ENCODE assay signal across 13 cellular contexts in genomic region chr17:72150632-72151460, GRCh38. TPM values are rescaled to one million over a fixed set of nuclear protein-coding genes. Genes with fewer than 3 reads are reported as not detected.
DNase-seq lines count a peak whose midpoint lies in the region; ATAC-seq and TF ChIP-seq lines count a peak whose summit lies in the region.
"Had no signal": no experiment of that assay in that cellular context is flagged by ENCODE, and none has a peak within 500 bp of the region (broad histone marks: within the 10 kb centered on the region; RNA-seq: fewer than 3 reads in every experiment).

No MANE protein-coding gene starts in this region.

- H3K4me1 ChIP-seq in MM.1S (ENCODE audit: low read length), result no peaks in the 10 kb centered on the region

- H3K4me2 ChIP-seq in MM.1S (ENCODE audit: low read depth, low read length), result no peak overlapping the region

- H4K20me1 ChIP-seq in MM.1S (ENCODE audit: insufficient read depth, low read length), result no peaks in the 10 kb centered on the region

- H3K36me3 ChIP-seq in H7 (replicated peaks; ENCODE audit: control insufficient read depth, insufficient read depth, low read length) (no peaks in the 10 kb centered on the region), MM.1S (replicated peaks; ENCODE audit: insufficient read depth, low read length) (no peaks in the 10 kb centered on the region)
- H3K36me3 ChIP-seq: tibial artery had no signal

- H3K9me3 Mint-ChIP-seq in progenitor cell of endocrine pancreas (ENCODE audit: low read depth), result no peaks in the 10 kb centered on the region

- H3K27me3 ChIP-seq in H7 (ENCODE audit: control insufficient read depth, insufficient read depth, low read length) (no peaks in the 10 kb centered on the region), MM.1S (replicated peaks; ENCODE audit: insufficient read depth, low read length) (no peaks in the 10 kb centered on the region)

- no peak overlapping the region for H3K9ac ChIP-seq in MM.1S (ENCODE audit: low read length)

- no peaks in the 10 kb centered on the region for H3K9me2 ChIP-seq in MM.1S (replicated peaks; ENCODE audit: insufficient read depth, low read length)

- H3F3A ChIP-seq in MM.1S (ENCODE audit: insufficient read depth, low read length), result no peaks in the 10 kb centered on the region

- TF ChIP-seq CTCF in MM.1S (IDR thresholded peaks at IDR 0.05; ENCODE audit: low read length) (no peak), progenitor cell of endocrine pancreas (IDR thresholded peaks at IDR 0.05; ENCODE audit: unreplicated experiment) (no peak)

- no peak overlapping the region for H2AFZ ChIP-seq in MM.1S (ENCODE audit: low read length)

- H3K27me3 Mint-ChIP-seq in progenitor cell of endocrine pancreas, result peaks cover 49% of the 10 kb centered on the region

- no peaks in the 10 kb centered on the region for H3K36me3 Mint-ChIP-seq in progenitor cell of endocrine pancreas (ENCODE audit: insufficient read depth)

- H3K27ac Mint-ChIP-seq in progenitor cell of endocrine pancreas, result no peak overlapping the region

- H3K4me1 Mint-ChIP-seq in progenitor cell of endocrine pancreas (ENCODE audit: low read depth), result peaks cover 13% of the 10 kb centered on the region

- H3K27ac ChIP-seq in MM.1S (ENCODE audit: low read length), result no peak overlapping the region
- H3K27ac ChIP-seq: tibial artery had no signal

- H3K79me2 ChIP-seq in MM.1S (ENCODE audit: low read length), result no peaks in the 10 kb centered on the region

- no peak overlapping the region for H3K4me3 ChIP-seq in H7 (ENCODE audit: insufficient read depth, low read depth, low read length)
- no peak overlapping the region for H3K4me3 ChIP-seq in MM.1S (ENCODE audit: low read length)
- H3K4me3 ChIP-seq: tibial artery had no signal

- DNase-seq in H7 (peak; percentile 83), hypothalamus (lab: John Stamatoyannopoulos, UW) (peak in 28 of 51 donors; percentile 4 to 76 (median 37)), putamen (ENCODE audit: low spot score) (peak; percentile 88), MM.1S (no peak), progenitor cell of endocrine pancreas (ENCODE audit: low spot score, unreplicated experiment) (no peak), foreskin melanocyte (no peak)
- DNase-seq: amniotic stem cell, NCI-H187, RPMI8226, tibial artery had no signal

- no peak overlapping the region for H3K4me3 Mint-ChIP-seq in progenitor cell of endocrine pancreas (ENCODE audit: low read depth)

- peak; percentile 10; the same call in 2 of the 3 replicates for ATAC-seq in SK-N-SH treated with all-trans-retinoic acid at 6 μM for 48 hours
- no peak for ATAC-seq in HG03469 (IDR thresholded peaks at IDR 0.05; ENCODE audit: unreplicated experiment)

- no peaks in the 10 kb centered on the region for H3K9me3 ChIP-seq in MM.1S (replicated peaks; ENCODE audit: insufficient read depth, low read length)
- H3K9me3 ChIP-seq: tibial artery had no signal

TF ChIP-seq in SK-N-SH treated with all-trans-retinoic acid at 6 μM for 48 hours, 23 proteins besides CTCF, POLR2A, EP300 and RAD21:
- no peak for TF ChIP-seq SNAI2 (CRISPR knock-in tag; IDR thresholded peaks at IDR 0.05)
- no peak for TF ChIP-seq ESRRG (CRISPR knock-in tag; IDR thresholded peaks at IDR 0.05)
- TF ChIP-seq CSDC2 (CRISPR knock-in tag; IDR thresholded peaks at IDR 0.05), result no peak
- no peak for TF ChIP-seq ZC3H10 (CRISPR knock-in tag; IDR thresholded peaks at IDR 0.05)
- TF ChIP-seq TCF4 (CRISPR knock-in tag; IDR thresholded peaks at IDR 0.05; ENCODE audit: borderline replicate concordance), result no peak
- TF ChIP-seq ZFP3 (CRISPR knock-in tag; IDR thresholded peaks at IDR 0.05), result no peak
- no peak for TF ChIP-seq ISL1 (CRISPR knock-in tag; IDR thresholded peaks at IDR 0.05)
- TF ChIP-seq TOX (CRISPR knock-in tag; IDR thresholded peaks at IDR 0.05; ENCODE audit: borderline replicate concordance), result no peak
- TF ChIP-seq, protein P1, sequence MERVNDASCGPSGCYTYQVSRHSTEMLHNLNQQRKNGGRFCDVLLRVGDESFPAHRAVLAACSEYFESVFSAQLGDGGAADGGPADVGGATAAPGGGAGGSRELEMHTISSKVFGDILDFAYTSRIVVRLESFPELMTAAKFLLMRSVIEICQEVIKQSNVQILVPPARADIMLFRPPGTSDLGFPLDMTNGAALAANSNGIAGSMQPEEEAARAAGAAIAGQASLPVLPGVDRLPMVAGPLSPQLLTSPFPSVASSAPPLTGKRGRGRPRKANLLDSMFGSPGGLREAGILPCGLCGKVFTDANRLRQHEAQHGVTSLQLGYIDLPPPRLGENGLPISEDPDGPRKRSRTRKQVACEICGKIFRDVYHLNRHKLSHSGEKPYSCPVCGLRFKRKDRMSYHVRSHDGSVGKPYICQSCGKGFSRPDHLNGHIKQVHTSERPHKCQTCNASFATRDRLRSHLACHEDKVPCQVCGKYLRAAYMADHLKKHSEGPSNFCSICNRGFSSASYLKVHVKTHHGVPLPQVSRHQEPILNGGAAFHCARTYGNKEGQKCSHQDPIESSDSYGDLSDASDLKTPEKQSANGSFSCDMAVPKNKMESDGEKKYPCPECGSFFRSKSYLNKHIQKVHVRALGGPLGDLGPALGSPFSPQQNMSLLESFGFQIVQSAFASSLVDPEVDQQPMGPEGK (CRISPR knock-in tag; IDR thresholded peaks at IDR 0.05; ENCODE audit: borderline replicate concordance), result no peak
TF ChIP-seq in SK-N-SH treated with all-trans-retinoic acid at 6 μM for 48 hours: peak in this region for 0.

RNA-seq across cellular contexts. Expression of gene SOX9, which starts 30.0 kb away (rescaled TPM):
- total RNA-seq in H7 (2014; rRNA removed; shearing (Covaris generic)), result 0.38 and 0.52 TPM in 2 replicates
- total RNA-seq in progenitor cell of endocrine pancreas, result 190 and 219 TPM in 2 replicates
- total RNA-seq: pulmonary artery endothelial cell had no signal

Comparison
In these comparisons a context has a peak if more than half of its experiments do, and no peak if none do; other contexts are left out.
1. DNase-seq: peak in H7 (single experiment), hypothalamus (28 of 51) and putamen (single experiment); none in MM.1S (single experiment), progenitor cell of endocrine pancreas (single experiment) and foreskin melanocyte (single experiment).
2. RNA of gene SOX9, which starts 30.0 kb away (total RNA-seq): 190 to 219 TPM in progenitor cell of endocrine pancreas; 0.38 to 0.52 TPM in H7; every median in the first group is over 100 times any median in the second.